Comparison of ENCODE assay signal across 8 cellular contexts in genomic region chr2:112881217-112882000, GRCh38. TPM values are rescaled to one million over a fixed set of nuclear protein-coding genes. Genes with fewer than 3 reads are reported as not detected.
A peak's percentile ranks its signal among the peaks of the same experiment; 100 is the strongest.
DNase-seq lines count a peak whose midpoint lies in the region; ATAC-seq lines count a peak whose summit lies in the region.

No MANE protein-coding gene starts in this region.

- peaks cover 36% of the 10 kb centered on the region for H3K4me1 Mint-ChIP-seq in activated T-cell treated with anti-CD3 and anti-CD28 coated beads, Interleukin-2, amount 50 U/mL, for 72 hours (ENCODE audit: low read depth)
- peaks cover 26% of the 10 kb centered on the region for H3K4me1 Mint-ChIP-seq in memory B cell

- H3K27me3 Mint-ChIP-seq in activated T-cell treated with anti-CD3 and anti-CD28 coated beads, Interleukin-2, amount 50 U/mL, for 72 hours (ENCODE audit: low read depth) = no peaks in the 10 kb centered on the region
- H3K27me3 Mint-ChIP-seq in memory B cell = no peaks in the 10 kb centered on the region

- no peaks in the 10 kb centered on the region for H3K36me3 Mint-ChIP-seq in activated T-cell treated with anti-CD3 and anti-CD28 coated beads, Interleukin-2, amount 50 U/mL, for 72 hours (ENCODE audit: insufficient read depth in 2 of 2)
- H3K36me3 Mint-ChIP-seq in memory B cell = no peaks in the 10 kb centered on the region

- H3K4me3 Mint-ChIP-seq in activated T-cell treated with anti-CD3 and anti-CD28 coated beads, Interleukin-2, amount 50 U/mL, for 72 hours = peak overlapping the region; percentile 51 to 61
- no peak overlapping the region for H3K4me3 Mint-ChIP-seq in memory B cell

- H3K27ac Mint-ChIP-seq in activated T-cell treated with anti-CD3 and anti-CD28 coated beads, Interleukin-2, amount 50 U/mL, for 72 hours = peak overlapping the region; percentile 62
- peak overlapping the region; percentile 75 for H3K27ac Mint-ChIP-seq in memory B cell

- DNase-seq in GF-D8 (lab: John Stamatoyannopoulos, UW) = peak; percentile 90
- DNase-seq in activated T-cell treated with anti-CD3 and anti-CD28 coated beads, Interleukin-2, amount 50 U/mL, for 72 hours = peak; percentile 57
- no peak for DNase-seq in memory B cell (ENCODE audit: low spot score in 2 of 2)
- DNase-seq in NCI-H748 (lab: John Stamatoyannopoulos, UW; ENCODE audit: unreplicated experiment) = no peak
- no peak for DNase-seq in NCI-H1105 treated with DMSO at 0.1 percent for 48 hours (lab: John Stamatoyannopoulos, UW)
- no peak for DNase-seq in Right ventricle myocardium superior

- ATAC-seq in GM19463 (IDR thresholded peaks at IDR 0.05; ENCODE audit: unreplicated experiment) (peak; percentile 85), HG03571 (IDR thresholded peaks at IDR 0.05; ENCODE audit: unreplicated experiment) (peak; percentile 77), memory B cell (ENCODE audit: low read depth) (peak; percentile 51), Right ventricle myocardium superior (ENCODE audit: poor library complexity) (no peak)
- ATAC-seq in activated T-cell treated with anti-CD3 and anti-CD28 coated beads, Interleukin-2, amount 50 U/mL, for 72 hours (replicated peaks in 1 of 2) = peak; percentile 82 to 86

- no peaks in the 10 kb centered on the region for H3K9me3 Mint-ChIP-seq in activated T-cell treated with anti-CD3 and anti-CD28 coated beads, Interleukin-2, amount 50 U/mL, for 72 hours
- H3K9me3 Mint-ChIP-seq in memory B cell = no peaks in the 10 kb centered on the region

- intact Hi-C loops in Right ventricle myocardium superior (cut with DNase I) = no loop called here

RNA-seq across cellular contexts. Expression of gene IL37, which starts 29.6 kb away (rescaled TPM):
- total RNA-seq in activated T-cell treated with anti-CD3 and anti-CD28 coated beads, Interleukin-2, amount 50 U/mL, for 72 hours = not detected
- total RNA-seq in Right ventricle myocardium superior = not detected

RNA-seq across cellular contexts. Expression of gene IL1B, which starts 44.8 kb away (rescaled TPM):
- total RNA-seq in activated T-cell treated with anti-CD3 and anti-CD28 coated beads, Interleukin-2, amount 50 U/mL, for 72 hours = under 1 TPM in 1 of 2 donors, not detected in 1; 0.14 TPM
- total RNA-seq in Right ventricle myocardium superior = 0.30 TPM

Comparison
In these comparisons a context has a peak if more than half of its experiments do, and no peak if none do; other contexts are left out.
1. DNase-seq: peak in GF-D8 (single experiment) and activated T-cell treated with anti-CD3 and anti-CD28 coated beads, Interleukin-2, amount 50 U/mL, for 72 hours (2 of 2); none in memory B cell (0 of 2), NCI-H748 (single experiment), NCI-H1105 treated with DMSO at 0.1 percent for 48 hours (single experiment) and Right ventricle myocardium superior (single experiment).